Comparison of ENCODE assay signal across 1 cellular context in the genomic region with DNA sequence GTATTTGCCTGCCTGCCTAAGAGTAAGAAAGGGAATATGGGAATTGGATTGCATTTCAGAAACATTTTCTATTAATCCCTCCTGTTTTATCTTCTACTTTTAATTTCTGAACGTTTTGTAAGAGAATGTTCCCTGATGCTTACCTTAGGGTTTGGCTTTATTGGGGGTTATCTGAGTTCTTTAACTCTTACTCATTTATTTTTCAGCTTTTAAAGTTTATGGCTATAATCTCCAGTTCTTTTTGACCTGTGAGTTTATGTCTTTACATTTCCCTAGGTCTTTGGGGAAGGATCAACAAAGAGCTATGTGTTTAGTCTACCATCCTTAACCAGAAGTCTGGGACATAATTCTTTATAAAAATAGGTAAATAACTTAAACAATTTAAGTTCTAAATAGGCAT.
TF ChIP-seq lines count a peak whose summit lies in the region.

No MANE protein-coding gene starts in this region.

TF ChIP-seq in IMR-90, 13 proteins besides CTCF, POLR2A, EP300 and RAD21 (continued from another document):
- TF ChIP-seq MAZ (IDR thresholded peaks at IDR 0.05; ENCODE audit: borderline replicate concordance, low read depth, low read length) (no peak), CHD1 (IDR thresholded peaks at IDR 0.05; ENCODE audit: low read depth, low read length) (no peak), MXI1 (IDR thresholded peaks at IDR 0.05; ENCODE audit: borderline replicate concordance, low read depth, low read length) (no peak), FOS (IDR thresholded peaks at IDR 0.05; ENCODE audit: low read depth, low read length) (no peak), MAFK (IDR thresholded peaks at IDR 0.05; ENCODE audit: low read depth, low read length) (no peak), NFE2L2 (IDR thresholded peaks at IDR 0.05; ENCODE audit: low read depth, low read length) (no peak), RCOR1 (IDR thresholded peaks at IDR 0.05; ENCODE audit: insufficient replicate concordance, low read length) (no peak)
